8 cellular contexts compared by ENCODE assay signal in the genomic region with DNA sequence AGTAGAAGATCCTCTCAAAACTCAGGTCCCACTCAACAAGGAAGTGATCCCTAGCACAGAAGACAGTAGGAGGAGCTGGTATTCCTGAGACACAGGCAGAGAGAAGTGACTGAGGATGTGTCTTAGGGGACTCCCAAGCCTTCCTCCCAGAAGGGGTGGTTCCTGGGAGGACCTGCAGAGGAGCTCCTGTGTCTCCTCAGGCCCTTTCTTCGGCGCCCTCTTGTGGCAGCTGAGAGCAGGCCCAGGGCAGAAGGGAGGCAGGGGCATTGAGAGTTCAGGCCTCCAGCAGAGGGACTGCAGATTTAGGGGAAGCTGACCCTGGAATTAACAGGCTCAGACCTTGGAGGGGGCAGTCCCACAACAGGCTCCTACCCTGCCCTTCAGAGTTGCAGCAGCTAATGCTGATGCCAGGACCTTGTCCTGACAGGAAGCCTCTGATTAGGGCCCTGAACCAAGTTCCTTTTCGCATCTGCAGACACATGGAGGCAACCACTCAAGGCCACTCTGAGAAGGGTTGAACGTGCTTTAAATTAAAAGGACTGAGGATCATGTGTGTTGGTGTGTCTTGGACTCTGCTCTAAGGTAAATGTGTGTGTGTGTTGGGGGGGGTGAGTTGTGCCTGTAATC.
DNase-seq lines count a peak whose midpoint lies in the region; ATAC-seq and TF ChIP-seq lines count a peak whose summit lies in the region.
"Not testable (repeated sequence)": the region's sequence is repeated elsewhere in the genome, so short reads cannot be mapped to it uniquely, and the experiment has no call there.

No MANE protein-coding gene starts in this region.

- H3K36me3 ChIP-seq in BLaER1 treated with 17β-estradiol and CSF1 and Interleukin-3, amounts not matched to agents 10 nM and 100 nM; MG63; SJSA1; neural progenitor cell: not testable (repeated sequence)

- H2AFZ ChIP-seq in neural progenitor cell (replicated peaks): peak overlapping the region; percentile 74

- H4K20me1 ChIP-seq in BLaER1 treated with 17β-estradiol and CSF1 and Interleukin-3, amounts not matched to agents 10 nM and 100 nM; neural progenitor cell (ENCODE audit: low read depth): not testable (repeated sequence)

- peaks cover 68% of the 10 kb centered on the region for H3K4me1 Mint-ChIP-seq in activated naive CD4-positive, alpha-beta T cell treated with anti-CD3 and anti-CD28 coated beads, Interleukin-2, amount 50 U/mL, for 24 hours
- H3K4me1 Mint-ChIP-seq in neural progenitor cell: not testable (repeated sequence)

- not testable (repeated sequence) for H3K4me3 ChIP-seq in BLaER1 treated with 17β-estradiol and CSF1 and Interleukin-3, amounts not matched to agents 10 nM and 100 nM; MG63; SJSA1; foreskin fibroblast (ENCODE audit: low read depth in 1 of 2, low read length in 2 of 2); neural progenitor cell

- peaks cover 16 to 47% (median 38%) of the 10 kb centered on the region in 10 experiments for H3K4me1 ChIP-seq in BLaER1 treated with 17β-estradiol and CSF1 and Interleukin-3, amounts not matched to agents 10 nM and 100 nM
- not testable (repeated sequence) for H3K4me1 ChIP-seq in SJSA1 (replicated peaks); neural progenitor cell

- not testable (repeated sequence) for H3K9ac ChIP-seq in BLaER1 treated with 17β-estradiol and CSF1 and Interleukin-3, amounts not matched to agents 10 nM and 100 nM; neural progenitor cell

- peak overlapping the region; percentile 4 to 65 (median 46); a peak in 17 of 22 replicates for H3K4me2 ChIP-seq in BLaER1 treated with 17β-estradiol and CSF1 and Interleukin-3, amounts not matched to agents 10 nM and 100 nM
- not testable (repeated sequence) for H3K4me2 ChIP-seq in neural progenitor cell

- peak; percentile 77 for TF ChIP-seq CTCF in foreskin fibroblast (IDR thresholded peaks at IDR 0.05; ENCODE audit: low read depth, low read length)
- peak; percentile 72 for TF ChIP-seq CTCF in neural progenitor cell (IDR thresholded peaks at IDR 0.05)

- peak overlapping the region; percentile 59 for H3K27ac Mint-ChIP-seq in activated naive CD4-positive, alpha-beta T cell treated with anti-CD3 and anti-CD28 coated beads, Interleukin-2, amount 50 U/mL, for 24 hours
- H3K27ac Mint-ChIP-seq in neural progenitor cell: not testable (repeated sequence)

- H3F3A ChIP-seq in neural progenitor cell (ENCODE audit: low read depth): not testable (repeated sequence)

- H3K36me3 Mint-ChIP-seq in activated naive CD4-positive, alpha-beta T cell treated with anti-CD3 and anti-CD28 coated beads, Interleukin-2, amount 50 U/mL, for 24 hours; neural progenitor cell: not testable (repeated sequence)

- peak overlapping the region; percentile 68 for H3K4me3 Mint-ChIP-seq in activated naive CD4-positive, alpha-beta T cell treated with anti-CD3 and anti-CD28 coated beads, Interleukin-2, amount 50 U/mL, for 24 hours
- H3K4me3 Mint-ChIP-seq in neural progenitor cell: not testable (repeated sequence)

- H3K9me3 Mint-ChIP-seq in activated naive CD4-positive, alpha-beta T cell treated with anti-CD3 and anti-CD28 coated beads, Interleukin-2, amount 50 U/mL, for 24 hours; neural progenitor cell: not testable (repeated sequence)

- H3K27ac ChIP-seq in BLaER1 treated with 17β-estradiol and CSF1 and Interleukin-3, amounts not matched to agents 10 nM and 100 nM: peak overlapping the region in 9 of 11 experiments; percentile 0 to 59 (median 20); a peak in 10 of 22 replicates
- not testable (repeated sequence) for H3K27ac ChIP-seq in SJSA1, neural progenitor cell

- DNase-seq in MG63: peak; percentile 78
- DNase-seq in SJSA1 (ENCODE audit: low read depth in 1 of 2, low spot score in 2 of 2): peak; percentile 56 to 77
- DNase-seq in foreskin fibroblast: peak in 1 of 2 donors; percentile 31
- peak; percentile 80 for DNase-seq in neural progenitor cell (ENCODE audit: low spot score)

- H3K27me3 Mint-ChIP-seq in activated naive CD4-positive, alpha-beta T cell treated with anti-CD3 and anti-CD28 coated beads, Interleukin-2, amount 50 U/mL, for 24 hours; neural progenitor cell (ENCODE audit: insufficient read depth, low read depth): not testable (repeated sequence)

- H3K79me2 ChIP-seq in neural progenitor cell (ENCODE audit: low read depth): not testable (repeated sequence)

- not testable (repeated sequence) for H3K27me3 ChIP-seq in BLaER1 treated with 17β-estradiol and CSF1 and Interleukin-3, amounts not matched to agents 10 nM and 100 nM; MG63; SJSA1 (replicated peaks); neural progenitor cell

- peak; percentile 60 for ATAC-seq in GM18909 (IDR thresholded peaks at IDR 0.05; ENCODE audit: poor library complexity, unreplicated experiment)
- ATAC-seq in HG02840 (IDR thresholded peaks at IDR 0.05; ENCODE audit: low FRiP score, unreplicated experiment): peak; percentile 83

- H3K9me3 ChIP-seq in BLaER1 treated with 17β-estradiol and CSF1 and Interleukin-3, amounts not matched to agents 10 nM and 100 nM (replicated peaks in 1 of 11); MG63; SJSA1 (replicated peaks); neural progenitor cell (ENCODE audit: low read depth): not testable (repeated sequence)
